Comparison of ENCODE assay signal across 9 cellular contexts in the genomic region with DNA sequence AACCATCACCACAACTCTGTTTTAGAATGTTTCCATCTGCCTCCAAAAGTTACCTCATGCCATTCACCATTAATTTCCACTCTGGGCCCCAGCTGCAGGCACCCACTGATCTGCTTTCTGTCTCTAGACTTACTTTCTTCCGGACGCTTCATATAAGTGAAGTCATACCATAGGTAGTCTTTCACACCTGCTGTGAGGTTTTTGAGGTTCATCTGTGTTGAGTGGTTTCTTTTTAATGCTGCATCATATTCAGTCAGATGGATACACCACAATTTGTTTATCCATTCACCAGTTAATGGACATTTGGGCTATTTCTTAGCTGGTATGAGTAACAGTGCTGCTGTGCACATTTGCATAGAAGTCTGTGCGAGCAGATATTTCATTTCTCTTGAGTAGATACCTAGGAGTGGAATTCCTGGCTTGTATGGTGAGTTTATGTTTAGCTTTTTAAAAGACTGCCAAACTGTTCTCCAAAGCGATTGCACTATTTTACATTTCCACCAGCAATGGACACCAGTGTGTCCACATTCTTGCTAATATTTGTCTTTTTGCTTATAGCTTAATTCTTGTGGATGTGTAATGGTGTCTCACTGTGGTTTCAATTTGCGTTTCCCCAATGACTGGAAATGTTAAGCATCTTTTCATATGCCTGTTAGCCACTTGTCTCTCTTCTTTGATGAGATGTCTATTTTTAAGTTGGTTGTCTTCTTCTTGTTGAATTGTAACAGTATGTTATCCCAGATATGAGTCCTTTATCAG. TPM values are rescaled to one million over a fixed set of nuclear protein-coding genes. Genes with fewer than 3 reads are reported as not detected.
DNase-seq lines count a peak whose midpoint lies in the region; ATAC-seq and TF ChIP-seq lines count a peak whose summit lies in the region.
"Had no signal": no experiment of that assay in that cellular context is flagged by ENCODE, and none has a peak within 500 bp of the region (broad histone marks: within the 10 kb centered on the region; RNA-seq: fewer than 3 reads in every experiment).

No MANE protein-coding gene starts in this region.

- no peak for TF ChIP-seq CTCF in endothelial cell (IDR thresholded peaks at IDR 0.05; ENCODE audit: unreplicated experiment)

- peaks cover 29% of the 10 kb centered on the region for H3K4me1 Mint-ChIP-seq in endothelial cell (ENCODE audit: unreplicated experiment)
- H3K4me1 Mint-ChIP-seq in T-helper 2 cell treated with Interferon-gamma antibody and Interleukin-4, amounts not matched to agents 5 μg/mL and 100 μg/mL, for 36 hours (ENCODE audit: low read depth): no peaks in the 10 kb centered on the region

- H3K27me3 Mint-ChIP-seq in endothelial cell (ENCODE audit: unreplicated experiment): peaks cover 6% of the 10 kb centered on the region
- no peaks in the 10 kb centered on the region for H3K27me3 Mint-ChIP-seq in T-helper 2 cell treated with Interferon-gamma antibody and Interleukin-4, amounts not matched to agents 5 μg/mL and 100 μg/mL, for 36 hours (ENCODE audit: low read depth)

- peak overlapping the region; percentile 41 for H3K27ac Mint-ChIP-seq in endothelial cell (ENCODE audit: unreplicated experiment)
- H3K27ac Mint-ChIP-seq in T-helper 2 cell treated with Interferon-gamma antibody and Interleukin-4, amounts not matched to agents 5 μg/mL and 100 μg/mL, for 36 hours: no peak overlapping the region

- peaks cover 33% of the 10 kb centered on the region for H3K36me3 Mint-ChIP-seq in endothelial cell (ENCODE audit: low read depth, unreplicated experiment)
- no peaks in the 10 kb centered on the region for H3K36me3 Mint-ChIP-seq in T-helper 2 cell treated with Interferon-gamma antibody and Interleukin-4, amounts not matched to agents 5 μg/mL and 100 μg/mL, for 36 hours (ENCODE audit: low read depth)

- peaks cover 6% of the 10 kb centered on the region for H3K9me3 Mint-ChIP-seq in endothelial cell (ENCODE audit: unreplicated experiment)
- no peaks in the 10 kb centered on the region for H3K9me3 Mint-ChIP-seq in T-helper 2 cell treated with Interferon-gamma antibody and Interleukin-4, amounts not matched to agents 5 μg/mL and 100 μg/mL, for 36 hours

- H3K4me3 Mint-ChIP-seq in endothelial cell (ENCODE audit: unreplicated experiment): peak overlapping the region; percentile 81
- no peak overlapping the region for H3K4me3 Mint-ChIP-seq in T-helper 2 cell treated with Interferon-gamma antibody and Interleukin-4, amounts not matched to agents 5 μg/mL and 100 μg/mL, for 36 hours

- ATAC-seq in GM21723 (IDR thresholded peaks at IDR 0.05; ENCODE audit: unreplicated experiment) (peak; percentile 79), HG03469 (IDR thresholded peaks at IDR 0.05; ENCODE audit: unreplicated experiment) (peak; percentile 67), left lobe of liver (no peak)

- DNase-seq in GM19238 (ENCODE audit: insufficient read length, low spot score): peak; percentile 33
- no peak for DNase-seq in endothelial cell (ENCODE audit: low spot score)
- no peak for DNase-seq in left lobe of liver (ENCODE audit: low spot score)
- no peak for DNase-seq in iPS-NIHi11 (ENCODE audit: low spot score)
- DNase-seq in T-helper 2 cell treated with Interferon-gamma antibody and Interleukin-4, amounts not matched to agents 5 μg/mL and 100 μg/mL, for 36 hours (ENCODE audit: low spot score): no peak
- DNase-seq in GOT3 (lab: John Stamatoyannopoulos, UW): no peak
- DNase-seq: DMS79 treated with DMSO at 0.1 percent for 48 hours had no signal

RNA-seq across cellular contexts. Expression of a gene that starts 48.3 kb away (rescaled TPM):
- total RNA-seq in endothelial cell (ENCODE audit: unreplicated experiment): 48.1 TPM
- 25.2 TPM for total RNA-seq in left lobe of liver

RNA-seq across cellular contexts. Expression of a gene that starts 48.7 kb away (rescaled TPM):
- 10.2 TPM for total RNA-seq in endothelial cell (ENCODE audit: unreplicated experiment)
- total RNA-seq in left lobe of liver: 1.2 TPM
